Comparison of ENCODE assay signal across 19 cellular contexts in genomic region chr6:142285235-142286087, GRCh38.
"Had no signal": no experiment of that assay in that cellular context is flagged by ENCODE, and none has a peak within 500 bp of the region (broad histone marks: within the 10 kb centered on the region; RNA-seq: fewer than 3 reads in every experiment).

No MANE protein-coding gene starts in this region.

- H3K4me3 ChIP-seq: esophagus muscularis mucosa, gastroesophageal sphincter, lower lobe of right lung, pancreas, smooth muscle cell, suprapubic skin, thyroid gland, upper lobe of right lung, vagina had no signal

- H3K9me3 ChIP-seq: lower lobe of right lung, pancreas, suprapubic skin, thyroid gland, vagina had no signal

- H3K27ac ChIP-seq: epithelial cell of prostate, esophagus muscularis mucosa, gastroesophageal sphincter, lower lobe of right lung, pancreas, suprapubic skin, thyroid gland, upper lobe of right lung, vagina had no signal

- DNase-seq: effector memory CD8-positive, alpha-beta T cell; foreskin fibroblast; immature natural killer cell; kidney glomerular epithelial cell; lower lobe of right lung; naive B cell; occipital lobe; pancreas; right cardiac atrium; stimulated activated CD4-positive, alpha-beta T cell treated with anti-CD3 and anti-CD28 coated beads, Interleukin-2, amount 100 ng/mL, for 48 hours; stimulated activated naive CD4-positive, alpha-beta T cell treated with Interleukin-2 at 50 U/mL for 16 hours; thyroid gland; upper lobe of right lung had no signal

- H3K36me3 ChIP-seq: esophagus muscularis mucosa, gastroesophageal sphincter, lower lobe of right lung, pancreas, suprapubic skin, thyroid gland, upper lobe of right lung, vagina had no signal

- ATAC-seq: effector memory CD8-positive, alpha-beta T cell; gastroesophageal sphincter; lower lobe of right lung; pancreas; right cardiac atrium; upper lobe of right lung had no signal

- H3K4me2 ChIP-seq: smooth muscle cell had no signal

- H3K27me3 ChIP-seq: esophagus muscularis mucosa, gastroesophageal sphincter, suprapubic skin, thyroid gland, upper lobe of right lung, vagina had no signal

- H3K4me1 ChIP-seq: esophagus muscularis mucosa, gastroesophageal sphincter, lower lobe of right lung, pancreas, suprapubic skin, thyroid gland, upper lobe of right lung, vagina had no signal
